11 cellular contexts compared by ENCODE assay signal in the genomic region with DNA sequence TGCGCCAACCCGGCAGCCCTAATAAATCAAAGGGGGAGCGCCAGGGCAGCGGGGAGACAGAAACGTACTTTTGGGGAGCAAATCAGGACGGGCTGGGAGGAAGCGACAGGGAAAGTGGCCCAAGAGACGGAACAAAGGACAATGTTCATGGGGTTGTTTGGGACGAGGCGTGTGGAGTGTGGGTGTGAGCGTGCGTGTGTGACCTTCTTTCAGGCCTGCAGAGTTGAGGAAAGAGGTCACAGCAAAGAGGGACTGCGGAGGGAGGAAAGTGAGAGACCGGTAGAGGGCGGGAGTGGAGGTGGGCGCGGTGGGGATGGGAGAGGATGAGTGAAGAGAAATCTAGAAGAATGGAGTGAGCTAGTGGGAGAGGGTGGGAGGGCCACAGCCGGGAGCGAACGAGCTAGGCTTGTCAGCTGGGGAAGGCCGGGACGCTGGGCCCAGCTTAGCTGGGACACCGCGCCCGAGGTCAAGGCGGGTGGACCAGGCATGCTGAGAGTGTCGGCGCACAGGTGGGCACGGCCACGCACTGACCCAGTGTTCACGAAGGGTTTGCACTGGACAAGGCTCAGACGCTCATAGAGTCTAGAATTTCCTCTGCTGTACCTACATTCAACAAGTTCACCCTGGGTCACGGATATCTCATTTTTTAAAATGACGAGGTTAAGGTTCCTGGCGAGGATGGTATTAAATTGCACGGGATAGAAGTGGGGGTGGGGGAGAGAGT. TPM values are rescaled to one million over a fixed set of nuclear protein-coding genes. Genes with fewer than 3 reads are reported as not detected.
A peak's percentile ranks its signal among the peaks of the same experiment; 100 is the strongest.
DNase-seq lines count a peak whose midpoint lies in the region; ATAC-seq and TF ChIP-seq lines count a peak whose summit lies in the region.
"Had no signal": no experiment of that assay in that cellular context is flagged by ENCODE, and none has a peak within 500 bp of the region (broad histone marks: within the 10 kb centered on the region; RNA-seq: fewer than 3 reads in every experiment).

No MANE protein-coding gene starts in this region.

- H3K27me3 ChIP-seq in Caco-2 (replicated peaks; ENCODE audit: control insufficient read depth, insufficient read depth, low read length) (no peaks in the 10 kb centered on the region), foreskin keratinocyte (no peaks in the 10 kb centered on the region), psoas muscle (ENCODE audit: insufficient read depth in 3 of 3, low read length in 2 of 3) (peaks cover 0 to 20% (median 7%) of the 10 kb centered on the region in 3 donors)

- peak; percentile 51 to 68 for DNase-seq in Caco-2
- DNase-seq in LHCN-M2 (ENCODE audit: low read depth): peak; percentile 78
- no peak for DNase-seq in foreskin keratinocyte
- DNase-seq in psoas muscle: peak in 1 of 2 donors; percentile 51
- DNase-seq in T-helper 9 cell: no peak
- DNase-seq in NOMO-1 treated with DMSO at 0.1 percent for 48 hours (lab: John Stamatoyannopoulos, UW; ENCODE audit: unreplicated experiment): no peak
- no peak for DNase-seq in GM10248 (ENCODE audit: extremely low spot score)
- DNase-seq: NCI-H2029 treated with DMSO at 0.1 percent for 48 hours had no signal

- TF ChIP-seq CTCF in Caco-2 (IDR thresholded peaks at IDR 0.05; ENCODE audit: insufficient read depth in 1 of 2, low read depth in 1 of 2, low read length in 1 of 2, severe bottlenecking in 1 of 2, unreplicated experiment in 1 of 2) (peak in 1 of 2 experiments; percentile 51), foreskin keratinocyte (conservative IDR thresholded peaks at IDR 0.05) (peak; percentile 52), psoas muscle (IDR thresholded peaks at IDR 0.05) (no peak), GM10248 (IDR thresholded peaks at IDR 0.05; ENCODE audit: control extremely low read depth, extremely low read depth, low read depth, missing control alignments) (no peak)

- no TSS peak for BruUV-seq in Caco-2 (replicated peaks; lab: Mats Ljungman, UMichigan)

- H3K27ac ChIP-seq in foreskin keratinocyte (peak overlapping the region; percentile 72), psoas muscle (peak overlapping the region; percentile 88)

- H3K4me1 Mint-ChIP-seq in Caco-2 (ENCODE audit: low read depth, unreplicated experiment): peaks cover 24% of the 10 kb centered on the region

- no peaks in the 10 kb centered on the region for H3K27me3 Mint-ChIP-seq in Caco-2 (ENCODE audit: insufficient read depth, unreplicated experiment)

- H3K4me1 ChIP-seq in Caco-2: 0 out of 2 replicates have a peak, but pooled peaks cover 8% of the 10 kb centered on the region
- no peaks in the 10 kb centered on the region for H3K4me1 ChIP-seq in foreskin keratinocyte
- H3K4me1 ChIP-seq in psoas muscle: peaks cover 3% of the 10 kb centered on the region

- POLR2A ChIA-PET in Caco-2 (lab: Charles Lee): no interaction called here
- POLR2A ChIA-PET in GM10248 (lab: Yijun Ruan, JAX): no interaction called here

- ATAC-seq in foreskin keratinocyte (peak; percentile 1), psoas muscle (peak; percentile 28 to 54 (median 44)), GM19455 (IDR thresholded peaks at IDR 0.05; ENCODE audit: unreplicated experiment) (no peak)
- ATAC-seq: natural killer cell treated with Interleukin-12 subunit alpha and Interleukin-12 subunit beta and Interleukin-15 and Interleukin-18, amount 100 ng/mL, for 72 hours had no signal

- peak overlapping the region; percentile 93 for H3K27ac Mint-ChIP-seq in Caco-2 (ENCODE audit: unreplicated experiment)
- H3K27ac Mint-ChIP-seq: activated T-helper 2 cell treated with anti-CD3 and anti-CD28 coated beads, Interferon-gamma antibody, Interleukin-2, Interleukin-4, amounts not matched to agents 10 μg/mL and 5 μg/mL and 100 μg/mL, durations not matched to agents 14 hours and 24 hours and 36 hours; natural killer cell treated with Interleukin-12 subunit alpha and Interleukin-12 subunit beta and Interleukin-15 and Interleukin-18, amount 100 ng/mL, for 72 hours had no signal

- CTCF ChIA-PET in Caco-2 (lab: Charles Lee) (interaction anchor here (0.6 kb wide), 1 partner anchor 29 kb away, joined by 3 read pairs; no protein-coding TSS in a partner anchor), GM10248 (lab: Yijun Ruan, JAX) (interaction anchor here (1.3 kb wide), 1 partner anchor 14 kb away, joined by 3 read pairs; no protein-coding TSS in a partner anchor)

- 8 to 23% (median 11%) methylated on average over 36 of the region's 36 CpGs for WGBS in psoas muscle, 3 donors

- H3K4me3 Mint-ChIP-seq in Caco-2 (ENCODE audit: unreplicated experiment): peak overlapping the region; percentile 88
- H3K4me3 Mint-ChIP-seq: natural killer cell treated with Interleukin-12 subunit alpha and Interleukin-12 subunit beta and Interleukin-15 and Interleukin-18, amount 100 ng/mL, for 72 hours had no signal

- peaks cover 40% of the 10 kb centered on the region for H3K36me3 Mint-ChIP-seq in Caco-2 (ENCODE audit: insufficient read depth, unreplicated experiment)

- peaks cover 3% of the 10 kb centered on the region for H3K36me3 ChIP-seq in Caco-2 (ENCODE audit: control insufficient read depth, insufficient read depth, low read length)
- H3K36me3 ChIP-seq in psoas muscle (ENCODE audit: insufficient read depth in 1 of 2, low read depth in 1 of 2): no peaks in the 10 kb centered on the region

- H3K4me3 ChIP-seq in Caco-2 (ENCODE audit: low read depth, low read length) (peak overlapping the region; percentile 73), psoas muscle (peak overlapping the region; percentile 84)

- intact Hi-C loops in Caco-2 (cut with micrococcal nuclease; ENCODE audit: unreplicated experiment): loop anchor here (1.0 to 5.0 kb wide), 2 partner anchors 16 to 335 kb away; no protein-coding TSS in a partner anchor
- intact Hi-C loops in psoas muscle (cut with DNase I): loop anchor here (10.0 kb wide), 3 partner anchors 47 to 997 kb away; no protein-coding TSS in a partner anchor

- H3K9me3 ChIP-seq in Caco-2 (no peaks in the 10 kb centered on the region), psoas muscle (no peaks in the 10 kb centered on the region)

- H3K9me3 Mint-ChIP-seq in Caco-2 (ENCODE audit: unreplicated experiment): no peaks in the 10 kb centered on the region

RNA-seq across cellular contexts. Expression of a gene that starts 14.7 kb away (rescaled TPM):
- total RNA-seq in Caco-2 (2022) (76.8 and 82.8 TPM in 2 replicates), LHCN-M2 (2014; rRNA removed) (60.5 and 67.0 TPM in 2 replicates), foreskin keratinocyte (22.2 and 27.1 TPM in 2 replicates), psoas muscle (10 to 100 TPM; 15.7 to 57.9 (median 43.6) TPM)
- polyA plus RNA-seq in LHCN-M2 (2012): 39.3 TPM
- polyA plus RNA-seq in foreskin keratinocyte (15.4 and 19.3 TPM in 2 replicates), psoas muscle (10 to 100 TPM; 12.4 to 66.3 (median 54.2) TPM)
- total RNA-seq: activated T-helper 2 cell treated with anti-CD3 and anti-CD28 coated beads, Interferon-gamma antibody, Interleukin-2, Interleukin-4, amounts not matched to agents 10 μg/mL and 5 μg/mL and 100 μg/mL, durations not matched to agents 14 hours and 24 hours and 36 hours; natural killer cell treated with Interleukin-12 subunit alpha and Interleukin-12 subunit beta and Interleukin-15 and Interleukin-18, amount 100 ng/mL, for 72 hours had no signal

Comparison
In these comparisons a context has a peak if more than half of its experiments do, and no peak if none do; other contexts are left out.
1. DNase-seq: peak in Caco-2 (2 of 2) and LHCN-M2 (single experiment); none in foreskin keratinocyte (0 of 2), T-helper 9 cell (single experiment), NOMO-1 treated with DMSO at 0.1 percent for 48 hours (single experiment) and GM10248 (single experiment).